1 cellular context compared by ENCODE assay signal in the genomic region with DNA sequence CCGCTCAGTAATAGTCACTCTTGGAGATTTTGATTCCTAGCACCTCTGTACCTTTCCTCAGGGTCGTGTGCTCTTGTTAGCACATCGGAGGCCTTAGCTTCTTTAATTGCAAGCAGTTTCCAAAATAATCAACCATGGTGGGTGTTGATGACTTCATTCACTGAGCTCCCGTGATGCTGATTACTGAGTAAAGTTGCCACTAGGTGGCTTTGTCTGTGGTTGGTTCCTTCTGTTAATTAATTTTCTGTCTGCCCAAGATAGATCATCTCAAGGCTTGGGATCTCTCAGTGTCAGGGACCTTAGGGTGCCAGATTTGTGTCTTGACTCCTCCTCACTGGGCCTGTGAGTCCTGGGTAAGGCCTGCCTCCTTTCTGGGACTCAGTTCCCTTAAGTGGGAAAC.
TF ChIP-seq lines count a peak whose summit lies in the region.

No MANE protein-coding gene starts in this region.

TF ChIP-seq in WTC11, 78 proteins besides CTCF, POLR2A, EP300 and RAD21 (continued from another document):
- TF ChIP-seq ZNF416 (CRISPR knock-in tag; IDR thresholded peaks at IDR 0.05) (no peak), SP1 (CRISPR knock-in tag; conservative IDR thresholded peaks at IDR 0.05) (no peak), ATF1 (CRISPR knock-in tag; IDR thresholded peaks at IDR 0.05) (no peak), IRF2 (CRISPR knock-in tag; IDR thresholded peaks at IDR 0.05; ENCODE audit: borderline replicate concordance, low read depth) (no peak), TCF7 (CRISPR knock-in tag; IDR thresholded peaks at IDR 0.05; ENCODE audit: low read depth) (no peak), ZNF671 (CRISPR knock-in tag; IDR thresholded peaks at IDR 0.05) (no peak), FOXK1 (CRISPR knock-in tag; IDR thresholded peaks at IDR 0.05) (no peak)
